21 cellular contexts compared by ENCODE assay signal in genomic region chr10:61609609-61610166, GRCh38. TPM values are rescaled to one million over a fixed set of nuclear protein-coding genes. Genes with fewer than 3 reads are reported as not detected.
"Had no signal": no experiment of that assay in that cellular context is flagged by ENCODE, and none has a peak within 500 bp of the region (broad histone marks: within the 10 kb centered on the region; RNA-seq: fewer than 3 reads in every experiment).

No MANE protein-coding gene starts in this region.

- H3K9me3 Mint-ChIP-seq: naive B cell; nephron; stimulated activated naive B cell treated with anti-CD40 and anti-IgM and Interleukin-4, amounts not matched to agents 10 μg/mL and 1 μg/mL and 100 μg/mL, for 72 hours; stimulated activated naive CD8-positive, alpha-beta T cell treated with anti-CD3 and anti-CD28 coated beads, Interleukin-15, amount 100 ng/mL, for 72 hours had no signal

- DNase-seq: cerebellar nuclear complex; dermis blood vessel endothelial cell; erythroblast; foreskin keratinocyte; left colon; left ventricle myocardium superior; mesenchymal stem cell; naive B cell; occipital lobe; psoas muscle; sigmoid colon; stimulated activated CD4-positive, alpha-beta T cell treated with anti-CD3 and anti-CD28 coated beads, Interleukin-2, amount 100 ng/mL, for 24 hours; stimulated activated CD4-positive, alpha-beta T cell treated with anti-CD3 and anti-CD28 coated beads, Interleukin-4, amount 100 ng/mL, for 4 hours; stimulated activated naive B cell treated with anti-CD40 and anti-IgM and Interleukin-4, amounts not matched to agents 10 μg/mL and 1 μg/mL and 100 μg/mL, for 72 hours; stimulated activated naive CD8-positive, alpha-beta T cell treated with anti-CD3 and anti-CD28 coated beads, Interleukin-15, amount 100 ng/mL, for 72 hours; testis; upper lobe of right lung had no signal

- H3K27me3 ChIP-seq: foreskin keratinocyte, sigmoid colon, testis, tibial nerve, upper lobe of right lung had no signal

- H3K36me3 ChIP-seq: sigmoid colon, tibial nerve, upper lobe of right lung had no signal

- H3K4me1 Mint-ChIP-seq: naive B cell; stimulated activated naive B cell treated with anti-CD40 and anti-IgM and Interleukin-4, amounts not matched to agents 10 μg/mL and 1 μg/mL and 100 μg/mL, for 72 hours; stimulated activated naive CD8-positive, alpha-beta T cell treated with anti-CD3 and anti-CD28 coated beads, Interleukin-15, amount 100 ng/mL, for 72 hours had no signal

- H3K27me3 Mint-ChIP-seq: stimulated activated naive CD8-positive, alpha-beta T cell treated with anti-CD3 and anti-CD28 coated beads, Interleukin-15, amount 100 ng/mL, for 72 hours had no signal

- H3K4me3 Mint-ChIP-seq: naive B cell; nephron; stimulated activated naive B cell treated with anti-CD40 and anti-IgM and Interleukin-4, amounts not matched to agents 10 μg/mL and 1 μg/mL and 100 μg/mL, for 72 hours; stimulated activated naive CD8-positive, alpha-beta T cell treated with anti-CD3 and anti-CD28 coated beads, Interleukin-15, amount 100 ng/mL, for 72 hours had no signal

- H3K4me1 ChIP-seq: foreskin keratinocyte, psoas muscle, tibial nerve had no signal

- H3K27ac Mint-ChIP-seq: naive B cell; stimulated activated naive B cell treated with anti-CD40 and anti-IgM and Interleukin-4, amounts not matched to agents 10 μg/mL and 1 μg/mL and 100 μg/mL, for 72 hours; stimulated activated naive CD8-positive, alpha-beta T cell treated with anti-CD3 and anti-CD28 coated beads, Interleukin-15, amount 100 ng/mL, for 72 hours had no signal

- H3K36me3 Mint-ChIP-seq: naive B cell; stimulated activated naive B cell treated with anti-CD40 and anti-IgM and Interleukin-4, amounts not matched to agents 10 μg/mL and 1 μg/mL and 100 μg/mL, for 72 hours had no signal

- H3K9me3 ChIP-seq: psoas muscle, sigmoid colon, testis, tibial nerve, upper lobe of right lung had no signal

- ATAC-seq: foreskin keratinocyte; left colon; left ventricle myocardium superior; psoas muscle; stimulated activated naive B cell treated with anti-CD40 and anti-IgM and Interleukin-4, amounts not matched to agents 10 μg/mL and 1 μg/mL and 100 μg/mL, for 72 hours; stimulated activated naive CD8-positive, alpha-beta T cell treated with anti-CD3 and anti-CD28 coated beads, Interleukin-15, amount 100 ng/mL, for 72 hours; upper lobe of right lung had no signal

- H3K4me3 ChIP-seq: lung, psoas muscle, sigmoid colon, skin epidermis, testis, tibial nerve, upper lobe of right lung had no signal

RNA-seq across cellular contexts. Expression of gene CABCOCO1, which starts 53.0 kb away (rescaled TPM):
- total RNA-seq: dermis blood vessel endothelial cell, foreskin keratinocyte, left colon, left ventricle myocardium superior, psoas muscle, tibial nerve, upper lobe of right lung had no signal
